ENCODE assay signal across 9 cellular contexts in genomic region chr5:134552301-134552700, GRCh38. TPM values are rescaled to one million over a fixed set of nuclear protein-coding genes. Genes with fewer than 3 reads are reported as not detected.
DNase-seq lines count a peak whose midpoint lies in the region; ATAC-seq and TF ChIP-seq lines count a peak whose summit lies in the region.
"Had no signal": no experiment of that assay in that cellular context is flagged by ENCODE, and none has a peak within 500 bp of the region (broad histone marks: within the 10 kb centered on the region; RNA-seq: fewer than 3 reads in every experiment).

No MANE protein-coding gene starts in this region.

- no peak overlapping the region for H3K4me3 ChIP-seq in right atrium auricular region
- H3K4me3 ChIP-seq in subcutaneous abdominal adipose tissue (ENCODE audit: low read depth in 1 of 5, low read length in 5 of 5) = no peak overlapping the region
- H3K4me3 ChIP-seq: suprapubic skin had no signal

- H3K27ac Mint-ChIP-seq in activated naive CD4-positive, alpha-beta T cell treated with anti-CD3 and anti-CD28 coated beads, Interleukin-2, amount 10 ng/mL, durations not matched to agents 7 days and 5 days = no peak overlapping the region

- H3K27me3 ChIP-seq in right atrium auricular region = no peaks in the 10 kb centered on the region
- no peaks in the 10 kb centered on the region for H3K27me3 ChIP-seq in subcutaneous abdominal adipose tissue (ENCODE audit: control insufficient read depth in 5 of 5, insufficient read depth in 4 of 5, low read length in 5 of 5)
- H3K27me3 ChIP-seq: suprapubic skin had no signal

- CTCF ChIA-PET in activated naive CD4-positive, alpha-beta T cell treated with anti-CD3 and anti-CD28 coated beads, Interleukin-2, amount 10 ng/mL, durations not matched to agents 7 days and 5 days (lab: Charles Lee) = no interaction called here

- H3K4me3 Mint-ChIP-seq in activated naive CD4-positive, alpha-beta T cell treated with anti-CD3 and anti-CD28 coated beads, Interleukin-2, amount 10 ng/mL, durations not matched to agents 7 days and 5 days = no peak overlapping the region

- H3K27ac ChIP-seq in right atrium auricular region (peak overlapping the region; percentile 87 to 97), subcutaneous abdominal adipose tissue (ENCODE audit: low read depth, low read length) (peak overlapping the region; percentile 26)
- H3K27ac ChIP-seq: suprapubic skin had no signal

- no peaks in the 10 kb centered on the region for H3K27me3 Mint-ChIP-seq in activated naive CD4-positive, alpha-beta T cell treated with anti-CD3 and anti-CD28 coated beads, Interleukin-2, amount 10 ng/mL, durations not matched to agents 7 days and 5 days

- peaks cover 9% of the 10 kb centered on the region for H3K36me3 ChIP-seq in right atrium auricular region
- peaks cover 0 to 63% (median 33%) of the 10 kb centered on the region in 5 donors for H3K36me3 ChIP-seq in subcutaneous abdominal adipose tissue (ENCODE audit: control insufficient read depth in 5 of 5, insufficient read depth in 5 of 5, low read length in 5 of 5)

- no peaks in the 10 kb centered on the region for H3K9me3 ChIP-seq in right atrium auricular region
- no peaks in the 10 kb centered on the region for H3K9me3 ChIP-seq in subcutaneous abdominal adipose tissue (ENCODE audit: control insufficient read depth in 5 of 5, low read length in 5 of 5)
- H3K9me3 ChIP-seq: suprapubic skin had no signal

- ATAC-seq in HG02588 (IDR thresholded peaks at IDR 0.05; ENCODE audit: unreplicated experiment) = no peak

- no peak overlapping the region for H3K9ac ChIP-seq in subcutaneous abdominal adipose tissue (ENCODE audit: low read length in 5 of 5)

- H3K4me1 ChIP-seq in right atrium auricular region (peaks cover 0 to 89% of the 10 kb centered on the region in 2 donors), subcutaneous abdominal adipose tissue (ENCODE audit: control insufficient read depth in 5 of 5, insufficient read depth in 5 of 5, low read length in 5 of 5) (peaks cover 13 to 70% (median 48%) of the 10 kb centered on the region in 5 donors)

- TF ChIP-seq CTCF in right atrium auricular region (IDR thresholded peaks at IDR 0.05) = no peak

- peaks cover 52% of the 10 kb centered on the region for H3K36me3 Mint-ChIP-seq in activated naive CD4-positive, alpha-beta T cell treated with anti-CD3 and anti-CD28 coated beads, Interleukin-2, amount 10 ng/mL, durations not matched to agents 7 days and 5 days

- DNase-seq in HS-5 (ENCODE audit: low read depth) = peak; percentile 93
- DNase-seq in amniotic epithelial cell (ENCODE audit: low read depth) = peak; percentile 96
- peak; percentile 97 for DNase-seq in right atrium auricular region (ENCODE audit: low spot score)
- DNase-seq in activated naive CD4-positive, alpha-beta T cell treated with anti-CD3 and anti-CD28 coated beads, Interleukin-2, amount 10 ng/mL, durations not matched to agents 7 days and 5 days = no peak
- no peak for DNase-seq in 8988T
- DNase-seq: NCI-H2171 treated with DMSO at 0.1 percent for 48 hours had no signal

- peaks cover 34% of the 10 kb centered on the region for H3K4me1 Mint-ChIP-seq in activated naive CD4-positive, alpha-beta T cell treated with anti-CD3 and anti-CD28 coated beads, Interleukin-2, amount 10 ng/mL, durations not matched to agents 7 days and 5 days

- no peaks in the 10 kb centered on the region for H3K9me3 Mint-ChIP-seq in activated naive CD4-positive, alpha-beta T cell treated with anti-CD3 and anti-CD28 coated beads, Interleukin-2, amount 10 ng/mL, durations not matched to agents 7 days and 5 days

RNA-seq across cellular contexts. Expression of gene JADE2, which starts 26.8 kb away (rescaled TPM):
- 10 to 100 TPM; 37.5 to 47.6 TPM for total RNA-seq in right atrium auricular region

Comparison
In these comparisons a context has a peak if more than half of its experiments do, and no peak if none do; other contexts are left out.
1. DNase-seq: peak in HS-5 (single experiment), amniotic epithelial cell (single experiment) and right atrium auricular region (single experiment); none in activated naive CD4-positive, alpha-beta T cell treated with anti-CD3 and anti-CD28 coated beads, Interleukin-2, amount 10 ng/mL, durations not matched to agents 7 days and 5 days (single experiment) and 8988T (single experiment).